ENCODE assay signal across 16 cellular contexts in the genomic region with DNA sequence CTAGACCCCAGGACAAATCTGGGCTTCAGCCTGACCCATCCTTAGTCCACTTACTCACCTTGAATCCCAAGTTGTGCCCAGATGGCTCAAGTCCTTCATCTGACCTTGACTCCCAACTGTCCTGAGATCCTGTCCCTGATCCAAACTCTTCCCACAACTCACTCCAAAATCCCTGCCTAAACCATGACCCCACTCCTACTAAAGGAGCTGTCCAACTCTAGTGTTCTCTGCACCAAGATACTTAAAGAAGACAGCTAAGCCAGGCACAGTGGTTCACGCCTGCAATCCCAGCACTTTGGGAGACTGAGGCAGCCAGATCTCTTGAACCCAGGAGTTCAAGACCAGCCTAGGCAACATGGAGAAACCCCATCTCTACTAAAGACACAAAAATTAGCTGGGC. TPM values are rescaled to one million over a fixed set of nuclear protein-coding genes. Genes with fewer than 3 reads are reported as not detected.
A peak's percentile ranks its signal among the peaks of the same experiment; 100 is the strongest.
DNase-seq lines count a peak whose midpoint lies in the region; ATAC-seq and TF ChIP-seq lines count a peak whose summit lies in the region.
"Had no signal": no experiment of that assay in that cellular context is flagged by ENCODE, and none has a peak within 500 bp of the region (broad histone marks: within the 10 kb centered on the region; RNA-seq: fewer than 3 reads in every experiment).

No MANE protein-coding gene starts in this region.

- TF ChIP-seq EP300 in esophagus muscularis mucosa (IDR thresholded peaks at IDR 0.05), result no peak

- WGBS in esophagus muscularis mucosa, result 80% methylated on average over 1 of the region's 1 CpG

- TF ChIP-seq POLR2A in esophagus muscularis mucosa (IDR thresholded peaks at IDR 0.05; ENCODE audit: low read depth), result no peak

- peaks cover 4% of the 10 kb centered on the region for H3F3A ChIP-seq in OCI-LY1 (ENCODE audit: insufficient read depth, low read length)

- H3K27me3 Mint-ChIP-seq in natural killer cell treated with Interleukin-12 subunit alpha and Interleukin-12 subunit beta and Interleukin-15 and Interleukin-18, amount 100 ng/mL, for 72 hours, result no peaks in the 10 kb centered on the region
- no peaks in the 10 kb centered on the region for H3K27me3 Mint-ChIP-seq in natural killer cell (ENCODE audit: low read depth in 2 of 2)
- no peaks in the 10 kb centered on the region for H3K27me3 Mint-ChIP-seq in activated naive CD8-positive, alpha-beta T cell treated with anti-CD3 and anti-CD28 coated beads, Interleukin-2, amount 10 ng/mL, durations not matched to agents 7 days and 5 days
- no peaks in the 10 kb centered on the region for H3K27me3 Mint-ChIP-seq in stimulated activated naive B cell treated with anti-CD40 and anti-IgM and Interleukin-4, amounts not matched to agents 10 μg/mL and 1 μg/mL and 100 μg/mL, for 72 hours

- POLR2A ChIA-PET in activated naive CD8-positive, alpha-beta T cell treated with anti-CD3 and anti-CD28 coated beads, Interleukin-2, amount 10 ng/mL, durations not matched to agents 7 days and 5 days (lab: Charles Lee), result interaction anchor here (0.7 to 1.6 kb wide), 6 partner anchors 10 to 179 kb away, joined by 3 to 6 read pairs (median 3); a partner anchor contains a TSS

- H3K27ac Mint-ChIP-seq in natural killer cell treated with Interleukin-12 subunit alpha and Interleukin-12 subunit beta and Interleukin-15 and Interleukin-18, amount 100 ng/mL, for 72 hours, result peak overlapping the region; percentile 88 to 94
- peak overlapping the region in 1 of 2 donors; percentile 92 for H3K27ac Mint-ChIP-seq in natural killer cell
- H3K27ac Mint-ChIP-seq in activated naive CD8-positive, alpha-beta T cell treated with anti-CD3 and anti-CD28 coated beads, Interleukin-2, amount 10 ng/mL, durations not matched to agents 7 days and 5 days, result peak overlapping the region; percentile 93
- H3K27ac Mint-ChIP-seq in stimulated activated naive B cell treated with anti-CD40 and anti-IgM and Interleukin-4, amounts not matched to agents 10 μg/mL and 1 μg/mL and 100 μg/mL, for 72 hours, result peak overlapping the region; percentile 96

- no peaks in the 10 kb centered on the region for H3K9me3 Mint-ChIP-seq in natural killer cell treated with Interleukin-12 subunit alpha and Interleukin-12 subunit beta and Interleukin-15 and Interleukin-18, amount 100 ng/mL, for 72 hours
- no peaks in the 10 kb centered on the region for H3K9me3 Mint-ChIP-seq in natural killer cell
- H3K9me3 Mint-ChIP-seq in activated naive CD8-positive, alpha-beta T cell treated with anti-CD3 and anti-CD28 coated beads, Interleukin-2, amount 10 ng/mL, durations not matched to agents 7 days and 5 days, result no peaks in the 10 kb centered on the region
- H3K9me3 Mint-ChIP-seq in stimulated activated naive B cell treated with anti-CD40 and anti-IgM and Interleukin-4, amounts not matched to agents 10 μg/mL and 1 μg/mL and 100 μg/mL, for 72 hours, result no peaks in the 10 kb centered on the region

- no peaks in the 10 kb centered on the region for H3K79me2 ChIP-seq in OCI-LY1 (ENCODE audit: insufficient read depth, low read length)

- no peak for DNase-seq in natural killer cell treated with Interleukin-12 subunit alpha and Interleukin-12 subunit beta and Interleukin-15 and Interleukin-18, amount 100 ng/mL, for 72 hours (ENCODE audit: low spot score)
- DNase-seq in natural killer cell (no peak), esophagus muscularis mucosa (ENCODE audit: extremely low spot score) (no peak), MV-4-11 (lab: John Stamatoyannopoulos, UW) (no peak), SIG-M5 (lab: John Stamatoyannopoulos, UW) (no peak)
- no peak for DNase-seq in activated naive CD8-positive, alpha-beta T cell treated with anti-CD3 and anti-CD28 coated beads, Interleukin-2, amount 10 ng/mL, durations not matched to agents 7 days and 5 days
- DNase-seq in stimulated activated naive B cell treated with anti-CD40 and anti-IgM and Interleukin-4, amounts not matched to agents 10 μg/mL and 1 μg/mL and 100 μg/mL, for 72 hours, result no peak
- DNase-seq: DMS153, NCI-H1930, pancreas, transverse colon had no signal

- 0 out of 2 replicates have a peak, but pooled peaks cover 2% of the 10 kb centered on the region for H3K9me3 ChIP-seq in OCI-LY1 (ENCODE audit: low read length)
- no peaks in the 10 kb centered on the region for H3K9me3 ChIP-seq in esophagus muscularis mucosa
- H3K9me3 ChIP-seq: pancreas, transverse colon had no signal

- H3K4me3 Mint-ChIP-seq in natural killer cell treated with Interleukin-12 subunit alpha and Interleukin-12 subunit beta and Interleukin-15 and Interleukin-18, amount 100 ng/mL, for 72 hours, result peak overlapping the region; percentile 83
- no peak overlapping the region for H3K4me3 Mint-ChIP-seq in natural killer cell
- H3K4me3 Mint-ChIP-seq in activated naive CD8-positive, alpha-beta T cell treated with anti-CD3 and anti-CD28 coated beads, Interleukin-2, amount 10 ng/mL, durations not matched to agents 7 days and 5 days, result peak overlapping the region; percentile 84
- H3K4me3 Mint-ChIP-seq in stimulated activated naive B cell treated with anti-CD40 and anti-IgM and Interleukin-4, amounts not matched to agents 10 μg/mL and 1 μg/mL and 100 μg/mL, for 72 hours, result peak overlapping the region; percentile 82 to 86

- H3K4me1 ChIP-seq in OCI-LY1 (ENCODE audit: insufficient read depth, low read length, severe bottlenecking), result peaks cover 39% of the 10 kb centered on the region
- H3K4me1 ChIP-seq in esophagus muscularis mucosa, result peaks cover 0 to 12% (median 9%) of the 10 kb centered on the region in 4 donors
- H3K4me1 ChIP-seq: pancreas had no signal

- H3K36me3 Mint-ChIP-seq in natural killer cell treated with Interleukin-12 subunit alpha and Interleukin-12 subunit beta and Interleukin-15 and Interleukin-18, amount 100 ng/mL, for 72 hours, result no peaks in the 10 kb centered on the region
- H3K36me3 Mint-ChIP-seq in natural killer cell, result no peaks in the 10 kb centered on the region
- peaks cover 6% of the 10 kb centered on the region for H3K36me3 Mint-ChIP-seq in activated naive CD8-positive, alpha-beta T cell treated with anti-CD3 and anti-CD28 coated beads, Interleukin-2, amount 10 ng/mL, durations not matched to agents 7 days and 5 days
- peaks cover 65 to 78% of the 10 kb centered on the region in 2 donors for H3K36me3 Mint-ChIP-seq in stimulated activated naive B cell treated with anti-CD40 and anti-IgM and Interleukin-4, amounts not matched to agents 10 μg/mL and 1 μg/mL and 100 μg/mL, for 72 hours

- ATAC-seq in natural killer cell treated with Interleukin-12 subunit alpha and Interleukin-12 subunit beta and Interleukin-15 and Interleukin-18, amount 100 ng/mL, for 72 hours, result no peak
- no peak for ATAC-seq in natural killer cell
- ATAC-seq in activated naive CD8-positive, alpha-beta T cell treated with anti-CD3 and anti-CD28 coated beads, Interleukin-2, amount 10 ng/mL, durations not matched to agents 7 days and 5 days (ENCODE audit: low read depth), result no peak
- no peak for ATAC-seq in stimulated activated naive B cell treated with anti-CD40 and anti-IgM and Interleukin-4, amounts not matched to agents 10 μg/mL and 1 μg/mL and 100 μg/mL, for 72 hours (replicated peaks)
- ATAC-seq: HCT116, HepG2, pancreas had no signal

- H3K27me3 ChIP-seq in OCI-LY1 (ENCODE audit: insufficient read depth, low read length) (no peaks in the 10 kb centered on the region), esophagus muscularis mucosa (peaks cover 0 to 26% (median 0%) of the 10 kb centered on the region in 4 donors)
- H3K27me3 ChIP-seq: pancreas had no signal

- H3K36me3 ChIP-seq in OCI-LY1 (ENCODE audit: insufficient read depth, low read length) (peaks cover 10% of the 10 kb centered on the region; the same call in 1 of the 2 replicates), esophagus muscularis mucosa (no peaks in the 10 kb centered on the region)
- H3K36me3 ChIP-seq: pancreas, transverse colon had no signal

- no peaks in the 10 kb centered on the region for H4K20me1 ChIP-seq in OCI-LY1 (ENCODE audit: insufficient read depth, low read length)

- intact Hi-C loops in natural killer cell (cut with micrococcal nuclease) (no loop called here), esophagus muscularis mucosa (cut with DNase I) (no loop called here)

- H3K4me1 Mint-ChIP-seq in natural killer cell treated with Interleukin-12 subunit alpha and Interleukin-12 subunit beta and Interleukin-15 and Interleukin-18, amount 100 ng/mL, for 72 hours (ENCODE audit: low read depth in 2 of 2), result peaks cover 44 to 55% of the 10 kb centered on the region in 2 donors
- peaks cover 12 to 46% of the 10 kb centered on the region in 2 donors for H3K4me1 Mint-ChIP-seq in natural killer cell
- H3K4me1 Mint-ChIP-seq in activated naive CD8-positive, alpha-beta T cell treated with anti-CD3 and anti-CD28 coated beads, Interleukin-2, amount 10 ng/mL, durations not matched to agents 7 days and 5 days, result peaks cover 49% of the 10 kb centered on the region
- peaks cover 67 to 86% of the 10 kb centered on the region in 2 donors for H3K4me1 Mint-ChIP-seq in stimulated activated naive B cell treated with anti-CD40 and anti-IgM and Interleukin-4, amounts not matched to agents 10 μg/mL and 1 μg/mL and 100 μg/mL, for 72 hours

- no peaks in the 10 kb centered on the region for H3K9me2 ChIP-seq in OCI-LY1 (ENCODE audit: low read depth, low read length)

- peak overlapping the region; percentile 45; the same call in 1 of the 2 replicates for H3K9ac ChIP-seq in OCI-LY1 (ENCODE audit: low read length)

- TF ChIP-seq CTCF in natural killer cell (IDR thresholded peaks at IDR 0.05) (no peak), OCI-LY1 (IDR thresholded peaks at IDR 0.05; ENCODE audit: low read length) (no peak), esophagus muscularis mucosa (IDR thresholded peaks at IDR 0.05) (no peak)

- H3K4me2 ChIP-seq in OCI-LY1 (ENCODE audit: low read length), result peak overlapping the region; percentile 35

- H3K4me3 ChIP-seq in OCI-LY1 (ENCODE audit: low read depth, low read length, poor library complexity, severe bottlenecking) (no peak overlapping the region), esophagus muscularis mucosa (no peak overlapping the region)
- H3K4me3 ChIP-seq: pancreas, SK-N-MC, transverse colon had no signal

- H3K27ac ChIP-seq in OCI-LY1 (ENCODE audit: low read depth, low read length, poor library complexity, severe bottlenecking) (peak overlapping the region; percentile 83), esophagus muscularis mucosa (replicated peaks in 1 of 4) (no peak overlapping the region)
- H3K27ac ChIP-seq: pancreas, SK-N-MC had no signal

- no peak overlapping the region for H2AFZ ChIP-seq in OCI-LY1 (ENCODE audit: low read length)

RNA-seq across cellular contexts. Expression of a gene that starts 8.5 kb away (rescaled TPM):
- 10 to 100 TPM; 21.6 to 30.5 TPM for total RNA-seq in natural killer cell treated with Interleukin-12 subunit alpha and Interleukin-12 subunit beta and Interleukin-15 and Interleukin-18, amount 100 ng/mL, for 72 hours
- 10 to 100 TPM; 27.3 to 40.8 (median 29.3) TPM for total RNA-seq in natural killer cell
- total RNA-seq in activated naive CD8-positive, alpha-beta T cell treated with anti-CD3 and anti-CD28 coated beads, Interleukin-2, amount 10 ng/mL, durations not matched to agents 7 days and 5 days, result 10 to 100 TPM; 33.0 to 33.9 TPM
- 1 to 10 TPM in 3 of 4 donors, under 1 TPM in 1; 0.52 to 2.5 (median 1.5) TPM for total RNA-seq in esophagus muscularis mucosa

RNA-seq across cellular contexts. Expression of a gene that starts 47.8 kb away (rescaled TPM):
- 10 to 100 TPM; 14.2 to 16.1 TPM for total RNA-seq in natural killer cell treated with Interleukin-12 subunit alpha and Interleukin-12 subunit beta and Interleukin-15 and Interleukin-18, amount 100 ng/mL, for 72 hours
- total RNA-seq in natural killer cell (10 to 100 TPM; 21.6 to 23.7 (median 23.1) TPM), esophagus muscularis mucosa (10 to 100 TPM; 15.0 to 28.4 (median 21.7) TPM)
- total RNA-seq in activated naive CD8-positive, alpha-beta T cell treated with anti-CD3 and anti-CD28 coated beads, Interleukin-2, amount 10 ng/mL, durations not matched to agents 7 days and 5 days, result 10 to 100 TPM; 17.6 to 18.9 TPM

RNA-seq across cellular contexts. Expression of a gene that starts 53.8 kb away (rescaled TPM):
- total RNA-seq in natural killer cell treated with Interleukin-12 subunit alpha and Interleukin-12 subunit beta and Interleukin-15 and Interleukin-18, amount 100 ng/mL, for 72 hours, result 1 to 10 TPM in 1 of 2 donors, under 1 TPM in 1; 0.21 to 1.0 TPM
- total RNA-seq in natural killer cell (1 to 10 TPM in 1 of 3 donors, under 1 TPM in 1, not detected in 1; 0.31 to 2.1 TPM), esophagus muscularis mucosa (10 to 100 TPM in 2 of 4 donors, 1 to 10 TPM in 2; 8.6 to 27.6 (median 13.8) TPM)
- total RNA-seq in activated naive CD8-positive, alpha-beta T cell treated with anti-CD3 and anti-CD28 coated beads, Interleukin-2, amount 10 ng/mL, durations not matched to agents 7 days and 5 days, result under 1 TPM; 0.44 to 0.79 TPM
- total RNA-seq: fibroblast of villous mesenchyme, HepG2 had no signal

Comparison
In these comparisons a context has a peak if more than half of its experiments do, and no peak if none do; other contexts are left out.
1. RNA of a gene that starts 8.5 kb away (total RNA-seq): 33.0 to 33.9 TPM in activated naive CD8-positive, alpha-beta T cell treated with anti-CD3 and anti-CD28 coated beads, Interleukin-2, amount 10 ng/mL, durations not matched to agents 7 days and 5 days, 21.6 to 30.5 TPM in natural killer cell treated with Interleukin-12 subunit alpha and Interleukin-12 subunit beta and Interleukin-15 and Interleukin-18, amount 100 ng/mL, for 72 hours and 27.3 to 40.8 TPM in natural killer cell; 0.52 to 2.5 TPM in esophagus muscularis mucosa; every median in the first group is over 4 times any median in the second.